8 cellular contexts compared by ENCODE assay signal in the genomic region with DNA sequence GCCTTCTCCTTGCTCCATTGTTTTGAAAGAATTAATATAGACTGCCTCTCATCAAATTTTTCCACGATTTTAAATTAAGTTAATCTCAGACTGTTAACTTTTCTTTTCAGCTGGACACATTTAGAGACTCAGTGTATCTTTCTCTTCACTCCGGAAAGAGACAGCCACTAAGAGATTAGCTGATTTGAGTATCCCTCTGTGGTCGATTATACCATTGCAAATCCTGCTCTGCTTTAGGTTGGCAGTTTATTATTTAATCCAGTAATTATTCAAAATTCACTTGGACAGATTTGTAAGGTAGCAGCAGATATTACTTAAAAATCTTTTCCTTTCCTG. TPM values are rescaled to one million over a fixed set of nuclear protein-coding genes. Genes with fewer than 3 reads are reported as not detected.
DNase-seq lines count a peak whose midpoint lies in the region; ATAC-seq lines count a peak whose summit lies in the region.

No MANE protein-coding gene starts in this region.

- peak overlapping the region; percentile 100 for H3K27ac Mint-ChIP-seq in T-helper 1 cell treated with Interleukin-12 subunit alpha and Interleukin-12 subunit beta and Interleukin-4 antibody, amounts not matched to agents 30 μg/mL and 1 μg/mL, for 36 hours
- peak overlapping the region; percentile 100 for H3K27ac Mint-ChIP-seq in activated T-helper 1 cell treated with anti-CD3 and anti-CD28 coated beads, Interleukin-12 subunit alpha, Interleukin-12 subunit beta, Interleukin-2, Interleukin-4 antibody, amounts not matched to agents 30 ng/mL and 10 ng/mL and 1 ng/mL, durations not matched to agents 14 hours and 24 hours and 36 hours

- no peaks in the 10 kb centered on the region for H3K9me3 ChIP-seq in iPS-18c (ENCODE audit: control insufficient read depth, insufficient read depth, low read length)

- H3K4me3 Mint-ChIP-seq in T-helper 1 cell treated with Interleukin-12 subunit alpha and Interleukin-12 subunit beta and Interleukin-4 antibody, amounts not matched to agents 30 μg/mL and 1 μg/mL, for 36 hours, result peak overlapping the region; percentile 100
- peak overlapping the region; percentile 96 for H3K4me3 Mint-ChIP-seq in activated T-helper 1 cell treated with anti-CD3 and anti-CD28 coated beads, Interleukin-12 subunit alpha, Interleukin-12 subunit beta, Interleukin-2, Interleukin-4 antibody, amounts not matched to agents 30 ng/mL and 10 ng/mL and 1 ng/mL, durations not matched to agents 14 hours and 24 hours and 36 hours

- no peaks in the 10 kb centered on the region for H3K27me3 Mint-ChIP-seq in T-helper 1 cell treated with Interleukin-12 subunit alpha and Interleukin-12 subunit beta and Interleukin-4 antibody, amounts not matched to agents 30 μg/mL and 1 μg/mL, for 36 hours (ENCODE audit: low read depth)
- peaks cover 6% of the 10 kb centered on the region for H3K27me3 Mint-ChIP-seq in activated T-helper 1 cell treated with anti-CD3 and anti-CD28 coated beads, Interleukin-12 subunit alpha, Interleukin-12 subunit beta, Interleukin-2, Interleukin-4 antibody, amounts not matched to agents 30 ng/mL and 10 ng/mL and 1 ng/mL, durations not matched to agents 14 hours and 24 hours and 36 hours (ENCODE audit: insufficient read depth)

- peak overlapping the region; percentile 93 for H3K4me3 ChIP-seq in iPS-18c (ENCODE audit: insufficient read depth, low read depth, low read length)

- no peak for ATAC-seq in sciatic nerve

- H3K9me3 Mint-ChIP-seq in T-helper 1 cell treated with Interleukin-12 subunit alpha and Interleukin-12 subunit beta and Interleukin-4 antibody, amounts not matched to agents 30 μg/mL and 1 μg/mL, for 36 hours, result no peaks in the 10 kb centered on the region
- no peaks in the 10 kb centered on the region for H3K9me3 Mint-ChIP-seq in activated T-helper 1 cell treated with anti-CD3 and anti-CD28 coated beads, Interleukin-12 subunit alpha, Interleukin-12 subunit beta, Interleukin-2, Interleukin-4 antibody, amounts not matched to agents 30 ng/mL and 10 ng/mL and 1 ng/mL, durations not matched to agents 14 hours and 24 hours and 36 hours

- H3K36me3 Mint-ChIP-seq in T-helper 1 cell treated with Interleukin-12 subunit alpha and Interleukin-12 subunit beta and Interleukin-4 antibody, amounts not matched to agents 30 μg/mL and 1 μg/mL, for 36 hours (ENCODE audit: low read depth), result peaks cover 8% of the 10 kb centered on the region
- H3K36me3 Mint-ChIP-seq in activated T-helper 1 cell treated with anti-CD3 and anti-CD28 coated beads, Interleukin-12 subunit alpha, Interleukin-12 subunit beta, Interleukin-2, Interleukin-4 antibody, amounts not matched to agents 30 ng/mL and 10 ng/mL and 1 ng/mL, durations not matched to agents 14 hours and 24 hours and 36 hours (ENCODE audit: low read depth), result peaks cover 5% of the 10 kb centered on the region

- H3K4me1 Mint-ChIP-seq in T-helper 1 cell treated with Interleukin-12 subunit alpha and Interleukin-12 subunit beta and Interleukin-4 antibody, amounts not matched to agents 30 μg/mL and 1 μg/mL, for 36 hours (ENCODE audit: low read depth), result peaks cover 24% of the 10 kb centered on the region
- peaks cover 31% of the 10 kb centered on the region for H3K4me1 Mint-ChIP-seq in activated T-helper 1 cell treated with anti-CD3 and anti-CD28 coated beads, Interleukin-12 subunit alpha, Interleukin-12 subunit beta, Interleukin-2, Interleukin-4 antibody, amounts not matched to agents 30 ng/mL and 10 ng/mL and 1 ng/mL, durations not matched to agents 14 hours and 24 hours and 36 hours (ENCODE audit: low read depth)

- intact Hi-C loops in activated T-helper 1 cell treated with anti-CD3 and anti-CD28 coated beads, Interleukin-12 subunit alpha, Interleukin-12 subunit beta, Interleukin-2, Interleukin-4 antibody, amounts not matched to agents 30 ng/mL and 10 ng/mL and 1 ng/mL, durations not matched to agents 14 hours and 24 hours and 36 hours (cut with micrococcal nuclease), result loop anchor here (1.0 to 10.0 kb wide), 6 partner anchors 26 to 1662 kb away; partner anchors contain the start of genes GXYLT1, IRAK4, PPHLN1 and PUS7L
- intact Hi-C loops in sciatic nerve (cut with DNase I), result no loop called here

- DNase-seq in T-helper 1 cell (no peak), superior temporal gyrus (ENCODE audit: extremely low spot score) (peak; percentile 77), Kasumi-1 (lab: John Stamatoyannopoulos, UW) (no peak), sciatic nerve (ENCODE audit: low spot score) (no peak), NOMO-1 (lab: John Stamatoyannopoulos, UW; ENCODE audit: unreplicated experiment in 2 of 2) (no peak)
- no peak for DNase-seq in activated T-helper 1 cell treated with anti-CD3 and anti-CD28 coated beads, Interleukin-12 subunit alpha, Interleukin-12 subunit beta, Interleukin-2, Interleukin-4 antibody, amounts not matched to agents 30 ng/mL and 10 ng/mL and 1 ng/mL, durations not matched to agents 14 hours and 24 hours and 36 hours (ENCODE audit: low spot score)

RNA-seq across cellular contexts. Expression of gene TWF1, which starts 0.6 kb away (rescaled TPM):
- 28.4 and 29.2 TPM in 2 replicates for total RNA-seq in activated T-helper 1 cell treated with anti-CD3 and anti-CD28 coated beads, Interleukin-12 subunit alpha, Interleukin-12 subunit beta, Interleukin-2, Interleukin-4 antibody, amounts not matched to agents 30 ng/mL and 10 ng/mL and 1 ng/mL, durations not matched to agents 14 hours and 24 hours and 36 hours
- 68.4 TPM for total RNA-seq in sciatic nerve

RNA-seq across cellular contexts. Expression of gene TMEM117, which starts 29.2 kb away (rescaled TPM):
- 1.1 and 2.2 TPM in 2 replicates for total RNA-seq in activated T-helper 1 cell treated with anti-CD3 and anti-CD28 coated beads, Interleukin-12 subunit alpha, Interleukin-12 subunit beta, Interleukin-2, Interleukin-4 antibody, amounts not matched to agents 30 ng/mL and 10 ng/mL and 1 ng/mL, durations not matched to agents 14 hours and 24 hours and 36 hours
- 24.8 TPM for total RNA-seq in sciatic nerve

RNA-seq across cellular contexts. Expression of gene IRAK4, which starts 48.0 kb away (rescaled TPM):
- 21.4 and 22.5 TPM in 2 replicates for total RNA-seq in activated T-helper 1 cell treated with anti-CD3 and anti-CD28 coated beads, Interleukin-12 subunit alpha, Interleukin-12 subunit beta, Interleukin-2, Interleukin-4 antibody, amounts not matched to agents 30 ng/mL and 10 ng/mL and 1 ng/mL, durations not matched to agents 14 hours and 24 hours and 36 hours
- total RNA-seq in sciatic nerve, result 20.7 TPM

RNA-seq across cellular contexts. Expression of gene PUS7L, which starts 48.1 kb away (rescaled TPM):
- total RNA-seq in activated T-helper 1 cell treated with anti-CD3 and anti-CD28 coated beads, Interleukin-12 subunit alpha, Interleukin-12 subunit beta, Interleukin-2, Interleukin-4 antibody, amounts not matched to agents 30 ng/mL and 10 ng/mL and 1 ng/mL, durations not matched to agents 14 hours and 24 hours and 36 hours, result 23.1 and 25.4 TPM in 2 replicates
- 15.7 TPM for total RNA-seq in sciatic nerve
